Comparison of ENCODE assay signal across 8 cellular contexts in the genomic region with DNA sequence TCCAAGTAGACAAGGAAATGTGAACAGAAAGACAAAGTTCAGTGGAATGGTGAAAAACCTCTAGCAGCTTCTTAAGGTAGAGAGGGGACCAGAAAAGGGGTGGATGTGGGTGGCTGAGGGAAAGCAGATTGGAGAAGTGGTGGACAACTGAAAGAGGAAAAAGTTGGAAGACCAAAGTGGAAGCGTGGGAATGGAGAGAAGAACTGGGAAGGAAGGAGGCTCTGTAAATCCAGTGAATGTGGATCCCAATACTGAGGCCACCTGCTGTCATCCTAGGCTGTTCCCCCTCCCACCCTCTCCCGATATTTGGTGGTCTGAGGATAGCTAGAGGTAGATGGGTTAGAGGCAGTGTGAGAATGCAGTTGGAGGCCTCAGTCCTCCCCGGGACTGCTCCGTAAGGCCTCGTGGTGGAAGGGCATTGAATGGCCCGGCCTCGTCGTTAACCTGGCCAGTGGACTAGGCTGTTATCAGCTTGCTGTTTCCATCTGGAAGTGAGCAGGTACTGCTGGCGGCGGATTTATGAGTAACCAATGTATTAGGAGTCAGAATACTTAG.
DNase-seq lines count a peak whose midpoint lies in the region; ATAC-seq, FAIRE-seq and TF ChIP-seq lines count a peak whose summit lies in the region.

No MANE protein-coding gene starts in this region.

- peaks cover 6% of the 10 kb centered on the region for H3K79me2 ChIP-seq in parathyroid adenoma

- peaks cover 20% of the 10 kb centered on the region for H3K4me1 Mint-ChIP-seq in activated T-cell treated with anti-CD3 and anti-CD28 coated beads, Interleukin-2, amount 50 U/mL, for 24 hours (ENCODE audit: low read depth)

- H3K9me3 Mint-ChIP-seq in activated T-cell treated with anti-CD3 and anti-CD28 coated beads, Interleukin-2, amount 50 U/mL, for 24 hours: no peaks in the 10 kb centered on the region

- no peaks in the 10 kb centered on the region for H3K27me3 Mint-ChIP-seq in activated T-cell treated with anti-CD3 and anti-CD28 coated beads, Interleukin-2, amount 50 U/mL, for 24 hours

- no peak for DNase-seq in activated T-cell treated with anti-CD3 and anti-CD28 coated beads, Interleukin-2, amount 50 U/mL, for 24 hours
- no peak for DNase-seq in activated T-cell treated with anti-CD3 and anti-CD28 coated beads for 4 hours
- peak; percentile 62 for DNase-seq in WERI-Rb-1
- DNase-seq in foreskin fibroblast: no peak
- DNase-seq in D721Med (ENCODE audit: insufficient read length, low spot score): no peak

- peak overlapping the region; percentile 92 for H3K27ac ChIP-seq in WERI-Rb-1
- H3K27ac ChIP-seq in parathyroid adenoma: peak overlapping the region; percentile 93

- H3K9ac ChIP-seq in parathyroid adenoma: peak overlapping the region; percentile 92

- FAIRE-seq in D721Med (lab: Jason Lieb, UNC): no peak

- peak overlapping the region; percentile 86 for H3K4me3 ChIP-seq in WERI-Rb-1 (ENCODE audit: low read depth, low read length)
- peak overlapping the region; percentile 48 to 85 for H3K4me3 ChIP-seq in foreskin fibroblast (ENCODE audit: low read depth in 1 of 2, low read length in 2 of 2)
- peak overlapping the region; percentile 78 for H3K4me3 ChIP-seq in parathyroid adenoma (ENCODE audit: low read depth, low read length)

- ATAC-seq in GM21390 (IDR thresholded peaks at IDR 0.05; ENCODE audit: unreplicated experiment) (no peak), HG02798 (IDR thresholded peaks at IDR 0.05; ENCODE audit: poor library complexity, unreplicated experiment) (no peak)

- H3K4me2 ChIP-seq in parathyroid adenoma (ENCODE audit: low read length): peak overlapping the region; percentile 99

- H3K27me3 ChIP-seq in WERI-Rb-1 (ENCODE audit: insufficient read depth, low read depth, severe bottlenecking) (no peaks in the 10 kb centered on the region), parathyroid adenoma (ENCODE audit: control insufficient read depth, insufficient read depth, low read length) (no peaks in the 10 kb centered on the region)

- peak overlapping the region; percentile 98 for H2AFZ ChIP-seq in parathyroid adenoma

- H3K4me1 ChIP-seq in parathyroid adenoma: peaks cover 4% of the 10 kb centered on the region

- peaks cover 7% of the 10 kb centered on the region for H3K36me3 Mint-ChIP-seq in activated T-cell treated with anti-CD3 and anti-CD28 coated beads, Interleukin-2, amount 50 U/mL, for 24 hours (ENCODE audit: low read depth)

- H3K9me3 ChIP-seq in WERI-Rb-1 (ENCODE audit: severe bottlenecking) (no peaks in the 10 kb centered on the region), parathyroid adenoma (ENCODE audit: control insufficient read depth, low read length) (no peaks in the 10 kb centered on the region)

- H3K36me3 ChIP-seq in WERI-Rb-1 (no peaks in the 10 kb centered on the region; the same call in 1 of the 2 replicates), parathyroid adenoma (ENCODE audit: control insufficient read depth, insufficient read depth, low read length) (no peaks in the 10 kb centered on the region)

- peak overlapping the region; percentile 96 for H3K27ac Mint-ChIP-seq in activated T-cell treated with anti-CD3 and anti-CD28 coated beads, Interleukin-2, amount 50 U/mL, for 24 hours

- TF ChIP-seq CTCF in WERI-Rb-1 (IDR thresholded peaks at IDR 0.05; ENCODE audit: low read depth, low read length) (no peak), foreskin fibroblast (IDR thresholded peaks at IDR 0.05; ENCODE audit: low read depth, low read length) (no peak), parathyroid adenoma (IDR thresholded peaks at IDR 0.05) (no peak), D721Med (IDR thresholded peaks at IDR 0.05; ENCODE audit: insufficient read depth, missing control alignments) (no peak)

- peak overlapping the region; percentile 86 for H3K4me3 Mint-ChIP-seq in activated T-cell treated with anti-CD3 and anti-CD28 coated beads, Interleukin-2, amount 50 U/mL, for 24 hours
